16 cellular contexts compared by ENCODE assay signal in genomic region chr3:40827942-40828688, GRCh38.
A peak's percentile ranks its signal among the peaks of the same experiment; 100 is the strongest.
DNase-seq lines count a peak whose midpoint lies in the region; ATAC-seq, FAIRE-seq and TF ChIP-seq lines count a peak whose summit lies in the region.
"Had no signal": no experiment of that assay in that cellular context is flagged by ENCODE, and none has a peak within 500 bp of the region (broad histone marks: within the 10 kb centered on the region; RNA-seq: fewer than 3 reads in every experiment).

No MANE protein-coding gene starts in this region.

- H3K27ac Mint-ChIP-seq in MCF 10A (ENCODE audit: low read depth, unreplicated experiment) = peak overlapping the region; percentile 20
- H3K27ac Mint-ChIP-seq in activated CD4-positive, alpha-beta T cell treated with anti-CD3 and anti-CD28 coated beads for 36 hours = no peak overlapping the region

- H3K36me3 Mint-ChIP-seq in MCF 10A (ENCODE audit: insufficient read depth, unreplicated experiment) = no peaks in the 10 kb centered on the region
- no peaks in the 10 kb centered on the region for H3K36me3 Mint-ChIP-seq in activated CD4-positive, alpha-beta T cell treated with anti-CD3 and anti-CD28 coated beads for 36 hours (ENCODE audit: low read depth)

- POLR2A ChIA-PET in MCF 10A (lab: Yijun Ruan, JAX) (interaction anchor here (1.1 to 1.2 kb wide), 2 partner anchors 27 to 371 kb away, joined by 4 read pairs; partner anchors contain the start of gene CTNNB1), GM10248 (lab: Yijun Ruan, JAX) (no interaction called here)
- POLR2A ChIA-PET in activated CD4-positive, alpha-beta T cell treated with anti-CD3 and anti-CD28 coated beads for 36 hours (lab: Charles Lee) = no interaction called here

- H3K4me1 ChIP-seq in breast epithelium (no peaks in the 10 kb centered on the region), gastroesophageal sphincter (peaks cover 0 to 8% (median 0%) of the 10 kb centered on the region in 3 donors), mucosa of descending colon (ENCODE audit: low read depth) (no peaks in the 10 kb centered on the region), kidney (ENCODE audit: control insufficient read depth in 1 of 2, insufficient read depth in 1 of 2, low read depth in 1 of 2, low read length in 2 of 2) (no peaks in the 10 kb centered on the region)

- TF ChIP-seq CTCF in MCF 10A (IDR thresholded peaks at IDR 0.05; ENCODE audit: unreplicated experiment) (no peak), breast epithelium (IDR thresholded peaks at IDR 0.05) (no peak), gastroesophageal sphincter (IDR thresholded peaks at IDR 0.05) (no peak), mucosa of descending colon (IDR thresholded peaks at IDR 0.05) (no peak), GM10248 (IDR thresholded peaks at IDR 0.05; ENCODE audit: control extremely low read depth, extremely low read depth, low read depth, missing control alignments) (no peak), kidney (IDR thresholded peaks at IDR 0.05; ENCODE audit: borderline replicate concordance, extremely low read depth, insufficient read depth) (no peak)

- H3K9ac ChIP-seq in kidney (ENCODE audit: low read length in 2 of 2) = no peak overlapping the region

- ATAC-seq in gastroesophageal sphincter (peak; percentile 89), mucosa of descending colon (peak; percentile 42)
- no peak for ATAC-seq in activated CD4-positive, alpha-beta T cell treated with anti-CD3 and anti-CD28 coated beads for 36 hours

- no peaks in the 10 kb centered on the region for H3K36me3 ChIP-seq in breast epithelium
- no peaks in the 10 kb centered on the region for H3K36me3 ChIP-seq in gastroesophageal sphincter
- H3K36me3 ChIP-seq in mucosa of descending colon (ENCODE audit: low read depth) = no peaks in the 10 kb centered on the region
- no peaks in the 10 kb centered on the region for H3K36me3 ChIP-seq in kidney (ENCODE audit: control insufficient read depth in 1 of 2, insufficient read depth in 2 of 2, low read length in 2 of 2)

- H3K4me3 ChIP-seq in breast epithelium (no peak overlapping the region), gastroesophageal sphincter (no peak overlapping the region), mucosa of descending colon (no peak overlapping the region), kidney (ENCODE audit: low read length in 2 of 2) (no peak overlapping the region)

- FAIRE-seq in kidney (lab: Jason Lieb, UNC) = no peak
- FAIRE-seq: A204.1 had no signal

- peaks cover 13% of the 10 kb centered on the region for H3K4me1 Mint-ChIP-seq in MCF 10A (ENCODE audit: insufficient read depth, unreplicated experiment)
- H3K4me1 Mint-ChIP-seq in activated CD4-positive, alpha-beta T cell treated with anti-CD3 and anti-CD28 coated beads for 36 hours = no peaks in the 10 kb centered on the region

- no TSS peak for BruUV-seq in MCF 10A (replicated peaks; lab: Mats Ljungman, UMichigan)

- H3K27ac ChIP-seq in breast epithelium = no peak overlapping the region
- H3K27ac ChIP-seq in gastroesophageal sphincter = no peak overlapping the region
- no peak overlapping the region for H3K27ac ChIP-seq in kidney (ENCODE audit: low read depth in 2 of 2, low read length in 2 of 2)

- intact Hi-C loops in MCF 10A (cut with micrococcal nuclease) = no loop called here
- intact Hi-C loops in breast epithelium (cut with DNase I; ENCODE audit: low total_unique reads) = no loop called here
- intact Hi-C loops in mucosa of descending colon (cut with DNase I, micrococcal nuclease) = no loop called here
- intact Hi-C loops in kidney (cut with DNase I) = no loop called here
- intact Hi-C loops in activated CD4-positive, alpha-beta T cell treated with anti-CD3 and anti-CD28 coated beads for 36 hours (cut with DNase I, micrococcal nuclease) = no loop called here

- no peaks in the 10 kb centered on the region for H3K9me3 Mint-ChIP-seq in MCF 10A (ENCODE audit: unreplicated experiment)
- no peaks in the 10 kb centered on the region for H3K9me3 Mint-ChIP-seq in activated CD4-positive, alpha-beta T cell treated with anti-CD3 and anti-CD28 coated beads for 36 hours (ENCODE audit: low read depth)

- no peak for TF ChIP-seq EP300 in gastroesophageal sphincter (IDR thresholded peaks at IDR 0.05)

- no peaks in the 10 kb centered on the region for H3K9me3 ChIP-seq in breast epithelium
- H3K9me3 ChIP-seq in gastroesophageal sphincter = no peaks in the 10 kb centered on the region
- H3K9me3 ChIP-seq in mucosa of descending colon = no peaks in the 10 kb centered on the region
- H3K9me3 ChIP-seq in kidney (ENCODE audit: control insufficient read depth in 1 of 2, low read length in 2 of 2) = no peaks in the 10 kb centered on the region

- TF ChIP-seq POLR2A in breast epithelium (IDR thresholded peaks at IDR 0.05) (no peak), gastroesophageal sphincter (IDR thresholded peaks at IDR 0.05) (no peak)

- H3K27me3 ChIP-seq in breast epithelium = no peaks in the 10 kb centered on the region
- H3K27me3 ChIP-seq in gastroesophageal sphincter = no peaks in the 10 kb centered on the region

- H3K4me3 Mint-ChIP-seq in MCF 10A (ENCODE audit: unreplicated experiment) = no peak overlapping the region
- no peak overlapping the region for H3K4me3 Mint-ChIP-seq in activated CD4-positive, alpha-beta T cell treated with anti-CD3 and anti-CD28 coated beads for 36 hours

- 57 to 74% methylated on average over 6 to 7 of the region's 8 CpGs for WGBS in gastroesophageal sphincter (ENCODE audit: low coverage in 1 of 2), 2 donors

- H3K27me3 Mint-ChIP-seq in MCF 10A (ENCODE audit: insufficient read depth, unreplicated experiment) = no peaks in the 10 kb centered on the region
- H3K27me3 Mint-ChIP-seq in activated CD4-positive, alpha-beta T cell treated with anti-CD3 and anti-CD28 coated beads for 36 hours = peaks cover 7% of the 10 kb centered on the region

- CTCF ChIA-PET in MCF 10A (lab: Yijun Ruan, JAX) (no interaction called here), GM10248 (lab: Yijun Ruan, JAX) (interaction anchor here (1.1 to 2.3 kb wide), 2 partner anchors 9 to 101 kb away, joined by 3 to 5 read pairs; no protein-coding TSS in a partner anchor)
- CTCF ChIA-PET in activated CD4-positive, alpha-beta T cell treated with anti-CD3 and anti-CD28 coated beads for 36 hours (lab: Charles Lee) = no interaction called here

- DNase-seq in MCF 10A (ENCODE audit: unreplicated experiment) (peak; percentile 20), breast epithelium (ENCODE audit: low spot score in 2 of 2) (no peak), mucosa of descending colon (peak in 1 of 3 donors; percentile 22), GM10248 (ENCODE audit: extremely low spot score) (no peak), kidney (no peak), T1000 (lab: John Stamatoyannopoulos, UW) (no peak)
- DNase-seq in activated CD4-positive, alpha-beta T cell treated with anti-CD3 and anti-CD28 coated beads for 36 hours = no peak
- DNase-seq: activated CD4-positive, alpha-beta T cell treated with anti-CD3 and anti-CD28 coated beads, Interleukin-2, amount 50 U/mL, for 4 hours; activated gamma-delta T cell; DND-41; HCEC 1CT; KBM-7; NCI-H2029 treated with DMSO at 0.1 percent for 48 hours; substantia nigra had no signal
